17 cellular contexts compared by ENCODE assay signal in genomic region chr1:233627823-233628222, GRCh38. TPM values are rescaled to one million over a fixed set of nuclear protein-coding genes. Genes with fewer than 3 reads are reported as not detected.
DNase-seq lines count a peak whose midpoint lies in the region; ATAC-seq and TF ChIP-seq lines count a peak whose summit lies in the region.
"Had no signal": no experiment of that assay in that cellular context is flagged by ENCODE, and none has a peak within 500 bp of the region (broad histone marks: within the 10 kb centered on the region; RNA-seq: fewer than 3 reads in every experiment).

No MANE protein-coding gene starts in this region.

- H3K27me3 ChIP-seq in ovary (no peaks in the 10 kb centered on the region), right cardiac atrium (ENCODE audit: control insufficient read depth, insufficient read depth) (no peaks in the 10 kb centered on the region)

- H3K9me3 Mint-ChIP-seq in activated naive CD8-positive, alpha-beta T cell treated with anti-CD3 and anti-CD28 coated beads, Interleukin-2, amount 50 U/mL, for 24 hours: no peaks in the 10 kb centered on the region
- H3K9me3 Mint-ChIP-seq: activated CD4-positive, alpha-beta T cell treated with anti-CD3 and anti-CD28 coated beads, Interleukin-2, amount 10 ng/mL, durations not matched to agents 7 days and 5 days; central memory CD8-positive, alpha-beta T cell; H9; IgD-negative memory B cell; naive thymus-derived CD8-positive, alpha-beta T cell; stimulated activated memory B cell treated with anti-CD40 and anti-IgM and Interleukin-4, amounts not matched to agents 10 μg/mL and 1 μg/mL and 100 μg/mL, for 72 hours had no signal

- H3K4me3 ChIP-seq in GM12865 (ENCODE audit: low read depth, low read length) (no peak overlapping the region), ovary (no peak overlapping the region), right cardiac atrium (ENCODE audit: low read length) (no peak overlapping the region)
- H3K4me3 ChIP-seq: left ventricle myocardium inferior had no signal

- H3K27ac Mint-ChIP-seq in activated naive CD8-positive, alpha-beta T cell treated with anti-CD3 and anti-CD28 coated beads, Interleukin-2, amount 50 U/mL, for 24 hours: no peak overlapping the region
- H3K27ac Mint-ChIP-seq: activated CD4-positive, alpha-beta T cell treated with anti-CD3 and anti-CD28 coated beads, Interleukin-2, amount 10 ng/mL, durations not matched to agents 7 days and 5 days; H9; IgD-negative memory B cell; naive thymus-derived CD8-positive, alpha-beta T cell; stimulated activated memory B cell treated with anti-CD40 and anti-IgM and Interleukin-4, amounts not matched to agents 10 μg/mL and 1 μg/mL and 100 μg/mL, for 72 hours had no signal

- H3K27me3 Mint-ChIP-seq in activated naive CD8-positive, alpha-beta T cell treated with anti-CD3 and anti-CD28 coated beads, Interleukin-2, amount 50 U/mL, for 24 hours: peaks cover 8% of the 10 kb centered on the region
- H3K27me3 Mint-ChIP-seq: activated CD4-positive, alpha-beta T cell treated with anti-CD3 and anti-CD28 coated beads, Interleukin-2, amount 10 ng/mL, durations not matched to agents 7 days and 5 days; IgD-negative memory B cell had no signal

- H3K27ac ChIP-seq in ovary (no peak overlapping the region), right cardiac atrium (ENCODE audit: low read length) (no peak overlapping the region)
- H3K27ac ChIP-seq: left ventricle myocardium inferior had no signal

- H3K4me1 ChIP-seq in ovary (ENCODE audit: insufficient read depth) (no peaks in the 10 kb centered on the region), right cardiac atrium (ENCODE audit: control insufficient read depth, insufficient read depth, low read length) (no peaks in the 10 kb centered on the region)
- H3K4me1 ChIP-seq: left ventricle myocardium inferior had no signal

- no peaks in the 10 kb centered on the region for H3K4me1 Mint-ChIP-seq in activated naive CD8-positive, alpha-beta T cell treated with anti-CD3 and anti-CD28 coated beads, Interleukin-2, amount 50 U/mL, for 24 hours
- H3K4me1 Mint-ChIP-seq: activated CD4-positive, alpha-beta T cell treated with anti-CD3 and anti-CD28 coated beads, Interleukin-2, amount 10 ng/mL, durations not matched to agents 7 days and 5 days; central memory CD8-positive, alpha-beta T cell; IgD-negative memory B cell; naive thymus-derived CD8-positive, alpha-beta T cell; stimulated activated memory B cell treated with anti-CD40 and anti-IgM and Interleukin-4, amounts not matched to agents 10 μg/mL and 1 μg/mL and 100 μg/mL, for 72 hours had no signal

- peak; percentile 86 for DNase-seq in GM12865 (ENCODE audit: low read depth)
- DNase-seq in activated naive CD8-positive, alpha-beta T cell treated with anti-CD3 and anti-CD28 coated beads, Interleukin-2, amount 50 U/mL, for 24 hours: no peak
- DNase-seq in ovary: no peak
- no peak for DNase-seq in right cardiac atrium
- no peak for DNase-seq in NK-92 treated with Interleukin-12 subunit alpha and Interleukin-12 subunit beta, amount 100 ng/mL, for 24 hours (lab: John Stamatoyannopoulos, UW)
- no peak for DNase-seq in ureter (ENCODE audit: low spot score)
- DNase-seq: activated CD4-positive, alpha-beta T cell treated with anti-CD3 and anti-CD28 coated beads, Interleukin-2, amount 10 ng/mL, durations not matched to agents 7 days and 5 days; H9; left ventricle myocardium inferior; naive thymus-derived CD8-positive, alpha-beta T cell; NCI-H1092 treated with DMSO at 0.1 percent for 48 hours had no signal

- ATAC-seq in GM18870 (IDR thresholded peaks at IDR 0.05; ENCODE audit: unreplicated experiment) (peak; percentile 72), HG03159 (IDR thresholded peaks at IDR 0.05; ENCODE audit: unreplicated experiment) (peak; percentile 63), right cardiac atrium (no peak)
- ATAC-seq in activated naive CD8-positive, alpha-beta T cell treated with anti-CD3 and anti-CD28 coated beads, Interleukin-2, amount 50 U/mL, for 24 hours: peak; percentile 60
- ATAC-seq: naive thymus-derived CD8-positive, alpha-beta T cell; Panc1; stimulated activated memory B cell treated with anti-CD40 and anti-IgM and Interleukin-4, amounts not matched to agents 10 μg/mL and 1 μg/mL and 100 μg/mL, for 72 hours had no signal

- TF ChIP-seq CTCF in GM12865 (IDR thresholded peaks at IDR 0.05; ENCODE audit: insufficient read depth, low read depth, low read length, missing control alignments): no peak
- no peak for TF ChIP-seq CTCF in ovary (IDR thresholded peaks at IDR 0.05)

- no peak for TF ChIP-seq POLR2A in ovary (IDR thresholded peaks at IDR 0.05)

- H3K9me3 ChIP-seq in ovary (no peaks in the 10 kb centered on the region), right cardiac atrium (ENCODE audit: control insufficient read depth, low read length) (no peaks in the 10 kb centered on the region)
- H3K9me3 ChIP-seq: left ventricle myocardium inferior had no signal

- no peaks in the 10 kb centered on the region for H3K36me3 ChIP-seq in ovary
- H3K36me3 ChIP-seq: left ventricle myocardium inferior had no signal

- H3K4me3 Mint-ChIP-seq in activated naive CD8-positive, alpha-beta T cell treated with anti-CD3 and anti-CD28 coated beads, Interleukin-2, amount 50 U/mL, for 24 hours: no peak overlapping the region
- H3K4me3 Mint-ChIP-seq: activated CD4-positive, alpha-beta T cell treated with anti-CD3 and anti-CD28 coated beads, Interleukin-2, amount 10 ng/mL, durations not matched to agents 7 days and 5 days; central memory CD8-positive, alpha-beta T cell; H9; IgD-negative memory B cell; naive thymus-derived CD8-positive, alpha-beta T cell; stimulated activated memory B cell treated with anti-CD40 and anti-IgM and Interleukin-4, amounts not matched to agents 10 μg/mL and 1 μg/mL and 100 μg/mL, for 72 hours had no signal

- intact Hi-C loops in ovary (cut with DNase I) (no loop called here), right cardiac atrium (cut with DNase I) (no loop called here)

- TF ChIP-seq EP300 in ovary (IDR thresholded peaks at IDR 0.05): no peak

- 94 to 97% (median 96%) methylated on average over 4 of the region's 4 CpGs for WGBS in ovary, 3 donors
- 92% methylated on average over 4 of the region's 4 CpGs for WGBS in right cardiac atrium

- H3K36me3 Mint-ChIP-seq in activated naive CD8-positive, alpha-beta T cell treated with anti-CD3 and anti-CD28 coated beads, Interleukin-2, amount 50 U/mL, for 24 hours (ENCODE audit: low read depth): no peaks in the 10 kb centered on the region
- H3K36me3 Mint-ChIP-seq: IgD-negative memory B cell; naive thymus-derived CD8-positive, alpha-beta T cell; stimulated activated memory B cell treated with anti-CD40 and anti-IgM and Interleukin-4, amounts not matched to agents 10 μg/mL and 1 μg/mL and 100 μg/mL, for 72 hours had no signal

RNA-seq across cellular contexts. Expression of gene KCNK1, which starts 13.9 kb away (rescaled TPM):
- total RNA-seq in ovary (10 to 100 TPM in 1 of 7 donors, 1 to 10 TPM in 6; 3.4 to 24.8 (median 6.4) TPM), right cardiac atrium (10 to 100 TPM; 72.0 to 95.6 (median 86.0) TPM), ureter (6.9 TPM)
- polyA plus RNA-seq in ovary (1 to 10 TPM; 3.1 to 4.9 TPM), right cardiac atrium (82.2 TPM)
- total RNA-seq: naive thymus-derived CD8-positive, alpha-beta T cell had no signal
- polyA plus RNA-seq: IgD-negative memory B cell; naive thymus-derived CD8-positive, alpha-beta T cell had no signal

Comparison
In these comparisons a context has a peak if more than half of its experiments do, and no peak if none do; other contexts are left out.
1. ATAC-seq: peak in GM18870 (single experiment), HG03159 (single experiment) and activated naive CD8-positive, alpha-beta T cell treated with anti-CD3 and anti-CD28 coated beads, Interleukin-2, amount 50 U/mL, for 24 hours (single experiment); none in right cardiac atrium (0 of 2).